ENCODE assay signal across 19 cellular contexts in the genomic region with DNA sequence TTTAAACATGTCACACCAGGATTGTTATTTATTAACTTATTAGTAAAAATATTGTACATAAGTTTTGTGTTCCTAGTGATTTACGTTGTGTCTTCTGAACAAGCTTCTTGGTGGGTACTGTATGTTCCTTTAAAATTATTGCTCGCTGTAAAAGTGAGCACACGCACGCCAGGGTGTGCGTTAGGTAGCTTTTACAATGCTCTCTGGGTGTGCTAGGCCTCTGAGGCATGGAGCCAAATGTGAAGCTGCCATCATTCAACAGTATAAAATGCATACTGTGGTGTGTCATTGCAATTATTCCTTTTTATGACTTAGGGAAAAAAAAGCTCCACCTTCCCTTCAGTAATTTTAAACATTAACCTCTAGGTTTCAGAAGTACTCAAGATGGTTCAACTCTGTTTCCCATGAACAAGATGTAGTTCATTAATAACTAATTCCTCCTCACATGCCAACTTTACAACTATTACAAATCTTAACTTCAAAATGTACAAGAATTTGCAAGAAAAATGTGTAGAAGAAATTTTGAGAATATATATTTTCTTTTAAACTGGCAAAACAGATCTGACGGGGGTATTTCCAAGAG. TPM values are rescaled to one million over a fixed set of nuclear protein-coding genes. Genes with fewer than 3 reads are reported as not detected.
DNase-seq lines count a peak whose midpoint lies in the region; ATAC-seq, FAIRE-seq and TF ChIP-seq lines count a peak whose summit lies in the region.
"Had no signal": no experiment of that assay in that cellular context is flagged by ENCODE, and none has a peak within 500 bp of the region (broad histone marks: within the 10 kb centered on the region; RNA-seq: fewer than 3 reads in every experiment).

No MANE protein-coding gene starts in this region.

- DNase-seq in pancreas (no peak), SKM-1 treated with dmso at 0.1 percent for 144 hours (lab: John Stamatoyannopoulos, UW; ENCODE audit: unreplicated experiment) (no peak), AG08396 (ENCODE audit: low spot score) (no peak), kidney glomerular epithelial cell (lab: John Stamatoyannopoulos, UW) (no peak)
- DNase-seq: CD4-positive, CD25-positive, alpha-beta regulatory T cell; H9; KG1; MG63; NCI-H1105 treated with DMSO at 0.1 percent for 48 hours; NCI-H187; NCI-H2171 treated with DMSO at 0.1 percent for 48 hours; SIG-M5 had no signal

- H3K4me1 ChIP-seq in pancreas, result no peaks in the 10 kb centered on the region

- no peaks in the 10 kb centered on the region for H3K36me3 ChIP-seq in pancreas
- H3K36me3 ChIP-seq: MG63 had no signal

- H3K27ac ChIP-seq in pancreas, result no peak overlapping the region
- H3K27ac ChIP-seq: HL-60 had no signal

- H3K27me3 ChIP-seq in pancreas, result no peaks in the 10 kb centered on the region
- H3K27me3 ChIP-seq: MG63 had no signal

- TF ChIP-seq CTCF in pancreas (IDR thresholded peaks at IDR 0.05), result no peak

- WGBS in pancreas, 2 donors, result 74 to 80% methylated on average over 6 of the region's 6 CpGs

- no peak overlapping the region for H3K4me3 ChIP-seq in pancreas
- H3K4me3 ChIP-seq: MG63 had no signal

- ATAC-seq in GM19043 (IDR thresholded peaks at IDR 0.05; ENCODE audit: low read depth, unreplicated experiment) (peak; percentile 50), HG02943 (IDR thresholded peaks at IDR 0.05; ENCODE audit: low read depth, unreplicated experiment) (peak; percentile 67), pancreas (no peak), GM19035 (IDR thresholded peaks at IDR 0.05; ENCODE audit: unreplicated experiment) (no peak)

- FAIRE-seq in colon (lab: Jason Lieb, UNC) (peak; percentile 83), pancreas (lab: Jason Lieb, UNC) (peak; percentile 47)

- intact Hi-C loops in pancreas (cut with DNase I), result no loop called here

- no peaks in the 10 kb centered on the region for H3K9me3 ChIP-seq in pancreas
- H3K9me3 ChIP-seq: MG63 had no signal

RNA-seq across cellular contexts. Expression of gene ATOH1, which starts 42.4 kb away (rescaled TPM):
- not detected for total RNA-seq in pancreas
- not detected for polyA plus RNA-seq in pancreas
- total RNA-seq: CD4-positive, CD25-positive, alpha-beta regulatory T cell; H9; NCI-H460; RPMI7951 had no signal
- polyA plus RNA-seq: CD4-positive, CD25-positive, alpha-beta regulatory T cell had no signal

Comparison
In these comparisons a context has a peak if more than half of its experiments do, and no peak if none do; other contexts are left out.
1. ATAC-seq: peak in GM19043 (single experiment) and HG02943 (single experiment); none in pancreas (0 of 4) and GM19035 (single experiment).